1 cellular context compared by ENCODE assay signal in the genomic region with DNA sequence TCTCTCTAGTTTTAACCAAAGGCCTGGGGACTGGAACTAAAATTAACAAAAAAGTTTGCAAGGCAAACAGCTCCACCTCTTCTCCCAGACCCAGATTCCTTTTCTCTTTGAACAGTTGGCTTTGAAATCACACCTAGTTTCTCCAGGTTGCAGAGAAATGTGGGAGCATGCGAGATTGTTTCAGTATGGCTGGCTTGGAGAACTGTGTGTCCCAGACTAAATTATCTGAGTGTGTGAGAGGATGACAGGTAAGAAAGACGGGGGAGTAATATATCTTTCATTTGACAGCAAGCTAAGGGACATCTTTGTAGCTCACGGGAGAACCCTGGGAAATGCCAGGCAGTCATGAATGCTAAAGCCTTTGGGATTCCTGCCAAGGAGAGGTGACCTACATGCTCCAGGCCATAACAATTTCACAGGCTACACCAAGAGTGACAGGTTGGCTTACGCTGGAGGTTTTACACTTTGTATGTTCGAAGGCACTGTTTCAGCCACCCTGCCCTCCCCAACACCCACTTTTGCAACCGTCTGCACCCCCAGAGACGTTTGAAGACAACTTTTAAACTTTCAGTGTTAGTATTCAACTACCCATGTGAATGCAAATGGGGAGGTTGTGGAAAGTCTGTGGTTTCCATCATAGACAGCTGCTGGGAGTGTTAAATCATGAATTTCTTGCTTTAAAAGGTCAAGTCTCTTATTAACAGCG.
TF ChIP-seq lines count a peak whose summit lies in the region.

No MANE protein-coding gene starts in this region.

TF ChIP-seq in GM23338, 12 proteins besides CTCF, POLR2A, EP300 and RAD21 (continued from another document):
- TF ChIP-seq ZNF462 (CRISPR knock-in tag; IDR thresholded peaks at IDR 0.05), result no peak
- TF ChIP-seq, protein P1, sequence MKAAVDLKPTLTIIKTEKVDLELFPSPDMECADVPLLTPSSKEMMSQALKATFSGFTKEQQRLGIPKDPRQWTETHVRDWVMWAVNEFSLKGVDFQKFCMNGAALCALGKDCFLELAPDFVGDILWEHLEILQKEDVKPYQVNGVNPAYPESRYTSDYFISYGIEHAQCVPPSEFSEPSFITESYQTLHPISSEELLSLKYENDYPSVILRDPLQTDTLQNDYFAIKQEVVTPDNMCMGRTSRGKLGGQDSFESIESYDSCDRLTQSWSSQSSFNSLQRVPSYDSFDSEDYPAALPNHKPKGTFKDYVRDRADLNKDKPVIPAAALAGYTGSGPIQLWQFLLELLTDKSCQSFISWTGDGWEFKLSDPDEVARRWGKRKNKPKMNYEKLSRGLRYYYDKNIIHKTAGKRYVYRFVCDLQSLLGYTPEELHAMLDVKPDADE (IDR thresholded peaks at IDR 0.05), result no peak
- TF ChIP-seq ZNF331 (CRISPR knock-in tag; IDR thresholded peaks at IDR 0.05; ENCODE audit: low read depth), result no peak
- TF ChIP-seq STAT1 (IDR thresholded peaks at IDR 0.05; ENCODE audit: unreplicated experiment), result no peak
- TF ChIP-seq ZNF114 (CRISPR knock-in tag; IDR thresholded peaks at IDR 0.05), result no peak
- no peak for TF ChIP-seq CREB1 (CRISPR knock-in tag; IDR thresholded peaks at IDR 0.05; ENCODE audit: low read depth)
- TF ChIP-seq, protein P2, sequence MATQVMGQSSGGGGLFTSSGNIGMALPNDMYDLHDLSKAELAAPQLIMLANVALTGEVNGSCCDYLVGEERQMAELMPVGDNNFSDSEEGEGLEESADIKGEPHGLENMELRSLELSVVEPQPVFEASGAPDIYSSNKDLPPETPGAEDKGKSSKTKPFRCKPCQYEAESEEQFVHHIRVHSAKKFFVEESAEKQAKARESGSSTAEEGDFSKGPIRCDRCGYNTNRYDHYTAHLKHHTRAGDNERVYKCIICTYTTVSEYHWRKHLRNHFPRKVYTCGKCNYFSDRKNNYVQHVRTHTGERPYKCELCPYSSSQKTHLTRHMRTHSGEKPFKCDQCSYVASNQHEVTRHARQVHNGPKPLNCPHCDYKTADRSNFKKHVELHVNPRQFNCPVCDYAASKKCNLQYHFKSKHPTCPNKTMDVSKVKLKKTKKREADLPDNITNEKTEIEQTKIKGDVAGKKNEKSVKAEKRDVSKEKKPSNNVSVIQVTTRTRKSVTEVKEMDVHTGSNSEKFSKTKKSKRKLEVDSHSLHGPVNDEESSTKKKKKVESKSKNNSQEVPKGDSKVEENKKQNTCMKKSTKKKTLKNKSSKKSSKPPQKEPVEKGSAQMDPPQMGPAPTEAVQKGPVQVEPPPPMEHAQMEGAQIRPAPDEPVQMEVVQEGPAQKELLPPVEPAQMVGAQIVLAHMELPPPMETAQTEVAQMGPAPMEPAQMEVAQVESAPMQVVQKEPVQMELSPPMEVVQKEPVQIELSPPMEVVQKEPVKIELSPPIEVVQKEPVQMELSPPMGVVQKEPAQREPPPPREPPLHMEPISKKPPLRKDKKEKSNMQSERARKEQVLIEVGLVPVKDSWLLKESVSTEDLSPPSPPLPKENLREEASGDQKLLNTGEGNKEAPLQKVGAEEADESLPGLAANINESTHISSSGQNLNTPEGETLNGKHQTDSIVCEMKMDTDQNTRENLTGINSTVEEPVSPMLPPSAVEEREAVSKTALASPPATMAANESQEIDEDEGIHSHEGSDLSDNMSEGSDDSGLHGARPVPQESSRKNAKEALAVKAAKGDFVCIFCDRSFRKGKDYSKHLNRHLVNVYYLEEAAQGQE (IDR thresholded peaks at IDR 0.05; ENCODE audit: unreplicated experiment), result no peak
- TF ChIP-seq JUNB (IDR thresholded peaks at IDR 0.05; ENCODE audit: unreplicated experiment), result no peak
- no peak for TF ChIP-seq EZH2phosphoT487 (IDR thresholded peaks at IDR 0.05; ENCODE audit: unreplicated experiment)
